Comparison of ENCODE assay signal across 14 cellular contexts in genomic region chr7:42699415-42700178, GRCh38.
"Had no signal": no experiment of that assay in that cellular context is flagged by ENCODE, and none has a peak within 500 bp of the region (broad histone marks: within the 10 kb centered on the region; RNA-seq: fewer than 3 reads in every experiment).

No MANE protein-coding gene starts in this region.

- H3K9me3 ChIP-seq: adrenal gland, mucosa of descending colon, thyroid gland had no signal

- DNase-seq: activated CD4-positive, alpha-beta memory T cell treated with anti-CD3 and anti-CD28 coated beads, Interleukin-2, amount 10 ng/mL, durations not matched to agents 7 days and 5 days; activated CD4-positive, alpha-beta T cell treated with anti-CD3 and anti-CD28 coated beads for 36 hours; activated effector memory CD4-positive, alpha-beta T cell treated with anti-CD3 and anti-CD28 coated beads, Interleukin-2, amount 50 U/mL, for 16 hours; activated T-cell treated with anti-CD3 and anti-CD28 coated beads, Interleukin-2, amount 50 U/mL, for 24 hours; adrenal gland; effector CD4-positive, alpha-beta T cell; mucosa of descending colon; nephron progenitor cell; stimulated activated CD4-positive, alpha-beta T cell treated with anti-CD3 and anti-CD28 coated beads, Interleukin-12 subunit alpha, Interleukin-12 subunit beta, amount 100 ng/mL, for 4 hours; stimulated activated CD4-positive, alpha-beta T cell treated with anti-CD3 and anti-CD28 coated beads, Interleukin-2, amount 100 ng/mL, for 24 hours; T-helper 2 cell; thyroid gland had no signal

- H3K27me3 ChIP-seq: adrenal gland, thyroid gland had no signal

- H3K4me3 ChIP-seq: adrenal gland, coronary artery, lung, mucosa of descending colon, thyroid gland had no signal

- H3K36me3 ChIP-seq: adrenal gland, thyroid gland had no signal

- H3K4me1 ChIP-seq: thyroid gland had no signal

- H3K27ac ChIP-seq: coronary artery, thyroid gland had no signal
